ENCODE assay signal across 1 cellular context in the genomic region with DNA sequence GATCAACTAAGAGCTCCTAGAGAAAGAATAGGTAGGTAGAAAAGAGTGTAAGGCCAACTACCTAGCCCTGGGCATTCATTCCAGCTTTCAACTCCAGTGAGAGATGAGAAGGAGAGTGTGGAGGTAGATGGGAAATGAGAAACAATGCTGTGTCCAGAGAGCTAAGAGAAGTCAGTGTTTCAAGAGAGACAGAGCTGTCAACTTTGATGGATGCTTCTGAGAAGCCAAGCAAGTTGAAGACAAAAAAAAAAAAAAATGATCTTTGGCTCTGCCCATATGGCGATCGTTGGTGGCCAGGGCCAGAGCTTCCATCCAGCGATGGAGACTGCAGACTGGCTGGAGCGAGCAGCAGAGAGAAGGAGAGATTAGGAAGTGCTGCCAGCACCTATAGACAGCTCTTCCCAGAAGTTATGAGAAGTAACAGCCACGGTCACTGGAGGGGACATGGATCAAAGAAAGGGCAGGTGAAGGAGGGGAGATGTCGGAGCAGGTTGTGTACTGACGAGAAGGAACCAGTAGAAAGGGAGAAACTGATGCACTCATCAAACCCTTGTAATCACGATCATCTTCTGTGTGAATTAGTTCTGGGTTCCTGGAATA.
TF ChIP-seq lines count a peak whose summit lies in the region.

No MANE protein-coding gene starts in this region.

TF ChIP-seq in liver, 16 proteins besides CTCF, POLR2A, EP300 and RAD21 (continued from another document):
- TF ChIP-seq, protein P1, sequence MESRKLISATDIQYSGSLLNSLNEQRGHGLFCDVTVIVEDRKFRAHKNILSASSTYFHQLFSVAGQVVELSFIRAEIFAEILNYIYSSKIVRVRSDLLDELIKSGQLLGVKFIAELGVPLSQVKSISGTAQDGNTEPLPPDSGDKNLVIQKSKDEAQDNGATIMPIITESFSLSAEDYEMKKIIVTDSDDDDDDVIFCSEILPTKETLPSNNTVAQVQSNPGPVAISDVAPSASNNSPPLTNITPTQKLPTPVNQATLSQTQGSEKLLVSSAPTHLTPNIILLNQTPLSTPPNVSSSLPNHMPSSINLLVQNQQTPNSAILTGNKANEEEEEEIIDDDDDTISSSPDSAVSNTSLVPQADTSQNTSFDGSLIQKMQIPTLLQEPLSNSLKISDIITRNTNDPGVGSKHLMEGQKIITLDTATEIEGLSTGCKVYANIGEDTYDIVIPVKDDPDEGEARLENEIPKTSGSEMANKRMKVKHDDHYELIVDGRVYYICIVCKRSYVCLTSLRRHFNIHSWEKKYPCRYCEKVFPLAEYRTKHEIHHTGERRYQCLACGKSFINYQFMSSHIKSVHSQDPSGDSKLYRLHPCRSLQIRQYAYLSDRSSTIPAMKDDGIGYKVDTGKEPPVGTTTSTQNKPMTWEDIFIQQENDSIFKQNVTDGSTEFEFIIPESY (IDR thresholded peaks at IDR 0.05): no peak
- TF ChIP-seq FOXA2 (IDR thresholded peaks at IDR 0.05): no peak
- TF ChIP-seq HNF4G (IDR thresholded peaks at IDR 0.05): no peak
- no peak for TF ChIP-seq NR2F2 (IDR thresholded peaks at IDR 0.05)
- TF ChIP-seq GABPA (IDR thresholded peaks at IDR 0.05 in 1 of 2, conservative IDR thresholded peaks at IDR 0.05 in 1 of 2): no peak
